ENCODE assay signal across 7 cellular contexts in genomic region chr20:36378686-36379085, GRCh38.
"Had no signal": no experiment of that assay in that cellular context is flagged by ENCODE, and none has a peak within 500 bp of the region (broad histone marks: within the 10 kb centered on the region; RNA-seq: fewer than 3 reads in every experiment).

No MANE protein-coding gene starts in this region.

- H3K4me3 ChIP-seq: GM23248, HAP-1, K562 had no signal

- H3K36me3 ChIP-seq: HAP-1 had no signal

- ATAC-seq: HCT116, K562 had no signal

- H3K9ac ChIP-seq: GM23248 had no signal

- H3K27ac ChIP-seq: GM23248 had no signal

- H3K9me3 ChIP-seq: HAP-1 had no signal

- DNase-seq: GM23248, GOT3, IMR-90, KG1 had no signal

- H3K4me1 ChIP-seq: HAP-1 had no signal

- H2AFZ ChIP-seq: GM23248 had no signal
